22 cellular contexts compared by ENCODE assay signal in the genomic region with DNA sequence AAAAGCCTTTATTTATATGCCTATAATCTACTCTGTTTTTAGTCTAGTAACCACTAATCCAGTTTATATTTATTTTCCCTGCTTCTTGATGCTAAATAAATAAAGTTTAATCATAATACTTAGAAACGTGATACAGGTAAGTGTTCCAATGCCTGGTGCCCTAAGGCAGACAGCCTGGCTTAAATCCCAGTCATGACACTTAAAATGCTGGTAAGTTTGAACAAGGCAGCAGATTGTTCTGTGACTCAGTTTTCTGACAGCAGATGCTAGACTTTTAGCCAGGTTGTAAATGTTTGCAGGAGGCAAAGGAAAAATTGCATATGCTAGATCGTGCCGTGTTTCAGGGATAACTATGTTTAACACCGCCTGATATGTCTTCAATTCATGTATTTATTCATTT.
DNase-seq lines count a peak whose midpoint lies in the region; ATAC-seq and TF ChIP-seq lines count a peak whose summit lies in the region.
"Had no signal": no experiment of that assay in that cellular context is flagged by ENCODE, and none has a peak within 500 bp of the region (broad histone marks: within the 10 kb centered on the region; RNA-seq: fewer than 3 reads in every experiment).

No MANE protein-coding gene starts in this region.

- TF ChIP-seq CTCF in epithelial cell of esophagus (IDR thresholded peaks at IDR 0.05; ENCODE audit: insufficient read depth, low read depth, low read length, missing control alignments), result no peak

- H3K27me3 ChIP-seq in HAP-1 (ENCODE audit: low read depth), result no peaks in the 10 kb centered on the region
- H3K27me3 ChIP-seq: body of pancreas, pancreas had no signal

- DNase-seq in Ammon's horn (ENCODE audit: low spot score) (peak; percentile 11), ELR (ENCODE audit: low read depth) (peak; percentile 3), NCI-H446 (lab: John Stamatoyannopoulos, UW) (peak; percentile 38 to 78), epithelial cell of esophagus (ENCODE audit: low read depth) (peak; percentile 84), HAP-1 (ENCODE audit: low spot score in 2 of 2) (no peak)
- no peak for DNase-seq in central memory CD4-positive, alpha-beta T cell
- DNase-seq: activated CD4-positive, alpha-beta T cell treated with anti-CD3 and anti-CD28 coated beads, Interleukin-2, amount 10 ng/mL, durations not matched to agents 7 days and 5 days; activated naive CD8-positive, alpha-beta T cell treated with anti-CD3 and anti-CD28 coated beads, Interleukin-2, amount 10 ng/mL, durations not matched to agents 7 days and 5 days; body of pancreas; DMS153; H7; midbrain; NCI-H1436; NCI-H82; pancreas; stimulated activated CD4-positive, alpha-beta T cell treated with anti-CD3 and anti-CD28 coated beads, Interleukin-15, amount 100 ng/mL, for 24 hours; substantia nigra had no signal

- ATAC-seq in HG02981 (IDR thresholded peaks at IDR 0.05; ENCODE audit: unreplicated experiment), result no peak
- no peak for ATAC-seq in HG02759 (IDR thresholded peaks at IDR 0.05; ENCODE audit: unreplicated experiment)
- ATAC-seq: body of pancreas; left lobe of liver; natural killer cell treated with Interleukin-12 subunit alpha and Interleukin-12 subunit beta and Interleukin-15 and Interleukin-18, amount 100 ng/mL, for 72 hours; pancreas; sciatic nerve had no signal

- H3K4me3 ChIP-seq in epithelial cell of esophagus (ENCODE audit: low read length) (no peak overlapping the region), HAP-1 (no peak overlapping the region)
- H3K4me3 ChIP-seq: body of pancreas, pancreas had no signal

- no peaks in the 10 kb centered on the region for H3K4me1 ChIP-seq in HAP-1
- H3K4me1 ChIP-seq: body of pancreas, pancreas had no signal

- H3K36me3 ChIP-seq in HAP-1 (replicated peaks), result no peaks in the 10 kb centered on the region
- H3K36me3 ChIP-seq: pancreas had no signal

- in situ Hi-C loops in HAP-1 (cut with MboI; ENCODE audit: low sequenced_read_pairs), result no loop called here

- H3K9me3 ChIP-seq in HAP-1, result no peaks in the 10 kb centered on the region
- H3K9me3 ChIP-seq: body of pancreas, pancreas had no signal

Comparison
In these comparisons a context has a peak if more than half of its experiments do, and no peak if none do; other contexts are left out.
1. DNase-seq: peak in Ammon's horn (single experiment), ELR (single experiment), NCI-H446 (2 of 2) and epithelial cell of esophagus (single experiment); none in central memory CD4-positive, alpha-beta T cell (single experiment) and HAP-1 (0 of 2).